In the genomic region with DNA sequence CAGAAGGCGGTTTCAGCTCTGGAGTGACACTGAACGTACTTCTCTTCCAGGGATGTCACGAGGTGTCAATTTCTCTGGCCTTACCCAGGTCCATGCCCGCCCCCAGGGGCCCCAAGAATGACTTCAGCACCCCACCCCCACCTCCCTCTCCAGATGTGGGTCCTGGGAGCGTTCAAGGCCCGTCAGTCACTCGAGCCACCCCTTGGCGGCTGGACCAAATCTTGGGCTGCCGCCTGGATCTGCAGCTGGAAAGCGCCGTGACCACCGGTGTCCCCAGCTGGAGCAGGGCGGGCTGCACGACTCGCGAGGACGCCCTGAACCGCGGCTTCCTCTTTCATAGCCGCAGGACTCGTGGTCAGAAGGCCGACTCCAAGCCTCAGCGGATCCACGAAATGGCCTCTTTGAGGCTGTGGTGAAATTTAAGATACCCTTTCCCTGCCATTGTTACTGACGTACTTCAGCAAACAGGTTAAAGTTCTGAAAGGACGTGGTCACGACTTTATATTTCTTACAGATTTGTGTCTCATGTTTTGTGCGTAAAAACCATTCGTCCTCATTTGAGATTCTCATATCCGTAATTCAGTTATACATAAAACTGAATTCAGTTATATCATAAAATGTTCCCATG, we compare ENCODE assay signal across 8 cellular contexts. TPM values are rescaled to one million over a fixed set of nuclear protein-coding genes. Genes with fewer than 3 reads are reported as not detected.
DNase-seq lines count a peak whose midpoint lies in the region; ATAC-seq and TF ChIP-seq lines count a peak whose summit lies in the region.

No MANE protein-coding gene starts in this region.

- peak overlapping the region; percentile 79 for H3K4me2 ChIP-seq in neural progenitor cell

- H3K4me1 ChIP-seq in gastroesophageal sphincter (peaks cover 0 to 20% (median 7%) of the 10 kb centered on the region in 3 donors), neural progenitor cell (peaks cover 9% of the 10 kb centered on the region), testis (no peaks in the 10 kb centered on the region)

- WGBS in gastroesophageal sphincter (ENCODE audit: low coverage in 1 of 2), 2 donors: 1 to 2% methylated on average over 11 to 13 of the region's 30 CpGs
- WGBS in testis, 2 donors: 5% methylated on average over 10 to 21 of the region's 30 CpGs

- H3K27me3 Mint-ChIP-seq in IgD-negative memory B cell (no peaks in the 10 kb centered on the region), neural progenitor cell (ENCODE audit: insufficient read depth, low read depth) (no peaks in the 10 kb centered on the region)
- no peaks in the 10 kb centered on the region for H3K27me3 Mint-ChIP-seq in activated naive CD4-positive, alpha-beta T cell treated with anti-CD3 and anti-CD28 coated beads, Interleukin-2, amount 10 ng/mL, durations not matched to agents 7 days and 5 days

- peak overlapping the region; percentile 90 to 95 (median 95) for H3K27ac Mint-ChIP-seq in IgD-negative memory B cell
- H3K27ac Mint-ChIP-seq in activated naive CD4-positive, alpha-beta T cell treated with anti-CD3 and anti-CD28 coated beads, Interleukin-2, amount 10 ng/mL, durations not matched to agents 7 days and 5 days: peak overlapping the region; percentile 88
- H3K27ac Mint-ChIP-seq in neural progenitor cell: no peak overlapping the region

- H3K9me3 ChIP-seq in gastroesophageal sphincter (no peaks in the 10 kb centered on the region), neural progenitor cell (ENCODE audit: low read depth) (no peaks in the 10 kb centered on the region), testis (no peaks in the 10 kb centered on the region)

- peak overlapping the region; percentile 27 for H2AFZ ChIP-seq in neural progenitor cell (replicated peaks)

- TF ChIP-seq POLR2A in gastroesophageal sphincter (IDR thresholded peaks at IDR 0.05) (no peak), testis (IDR thresholded peaks at IDR 0.05) (no peak)

- H3K4me3 ChIP-seq in gastroesophageal sphincter: peak overlapping the region; percentile 46 to 61
- H3K4me3 ChIP-seq in neural progenitor cell: peak overlapping the region; percentile 53
- H3K4me3 ChIP-seq in testis: peak overlapping the region; percentile 65 to 71

- peaks cover 21% of the 10 kb centered on the region for H3F3A ChIP-seq in neural progenitor cell (ENCODE audit: low read depth)

- H3K36me3 ChIP-seq in gastroesophageal sphincter (peaks cover 0 to 4% of the 10 kb centered on the region in 2 donors), neural progenitor cell (no peaks in the 10 kb centered on the region), testis (ENCODE audit: low read depth, missing control alignments) (no peaks in the 10 kb centered on the region)

- H3K36me3 Mint-ChIP-seq in IgD-negative memory B cell (no peaks in the 10 kb centered on the region), neural progenitor cell (no peaks in the 10 kb centered on the region)
- peaks cover 18% of the 10 kb centered on the region for H3K36me3 Mint-ChIP-seq in activated naive CD4-positive, alpha-beta T cell treated with anti-CD3 and anti-CD28 coated beads, Interleukin-2, amount 10 ng/mL, durations not matched to agents 7 days and 5 days

- CTCF ChIA-PET in activated naive CD4-positive, alpha-beta T cell treated with anti-CD3 and anti-CD28 coated beads, Interleukin-2, amount 10 ng/mL, durations not matched to agents 7 days and 5 days (lab: Charles Lee): interaction anchor here (0.7 to 5.0 kb wide), 18 partner anchors 10 to 274 kb away, joined by 3 to 79 read pairs (median 5); a partner anchor contains a TSS

- H3K4me3 Mint-ChIP-seq in IgD-negative memory B cell: peak overlapping the region; percentile 93 to 100 (median 98)
- peak overlapping the region; percentile 83 for H3K4me3 Mint-ChIP-seq in activated naive CD4-positive, alpha-beta T cell treated with anti-CD3 and anti-CD28 coated beads, Interleukin-2, amount 10 ng/mL, durations not matched to agents 7 days and 5 days
- peak overlapping the region; percentile 86 for H3K4me3 Mint-ChIP-seq in neural progenitor cell

- peak; percentile 17 for DNase-seq in DMS79 (lab: John Stamatoyannopoulos, UW)
- peak; percentile 66 to 79 for DNase-seq in SHP77 (lab: John Stamatoyannopoulos, UW)
- peak; percentile 64 for DNase-seq in activated naive CD4-positive, alpha-beta T cell treated with anti-CD3 and anti-CD28 coated beads, Interleukin-2, amount 10 ng/mL, durations not matched to agents 7 days and 5 days
- DNase-seq in neural progenitor cell (ENCODE audit: low spot score): peak; percentile 72
- DNase-seq in testis: peak; percentile 70

- H3K9ac ChIP-seq in neural progenitor cell: no peak overlapping the region

- peaks cover 27 to 51% (median 30%) of the 10 kb centered on the region in 3 donors for H3K4me1 Mint-ChIP-seq in IgD-negative memory B cell
- H3K4me1 Mint-ChIP-seq in activated naive CD4-positive, alpha-beta T cell treated with anti-CD3 and anti-CD28 coated beads, Interleukin-2, amount 10 ng/mL, durations not matched to agents 7 days and 5 days: peaks cover 27% of the 10 kb centered on the region
- H3K4me1 Mint-ChIP-seq in neural progenitor cell: peaks cover 5% of the 10 kb centered on the region

- H4K20me1 ChIP-seq in neural progenitor cell (ENCODE audit: low read depth): no peaks in the 10 kb centered on the region

- TF ChIP-seq CTCF in gastroesophageal sphincter (IDR thresholded peaks at IDR 0.05): peak in 1 of 4 experiments; percentile 13
- TF ChIP-seq CTCF in neural progenitor cell (IDR thresholded peaks at IDR 0.05): no peak
- TF ChIP-seq CTCF in testis (IDR thresholded peaks at IDR 0.05): no peak

- peak; percentile 50 for ATAC-seq in GM21717 (IDR thresholded peaks at IDR 0.05; ENCODE audit: unreplicated experiment)
- ATAC-seq in gastroesophageal sphincter: peak; percentile 74

- H3K79me2 ChIP-seq in neural progenitor cell (ENCODE audit: low read depth): no peaks in the 10 kb centered on the region

- TF ChIP-seq EP300 in gastroesophageal sphincter (IDR thresholded peaks at IDR 0.05): no peak

- H3K27ac ChIP-seq in gastroesophageal sphincter (peak overlapping the region; percentile 73 to 93 (median 90)), neural progenitor cell (no peak overlapping the region), testis (peak overlapping the region; percentile 84 to 97)

- no peaks in the 10 kb centered on the region for H3K27me3 ChIP-seq in gastroesophageal sphincter
- no peaks in the 10 kb centered on the region for H3K27me3 ChIP-seq in neural progenitor cell
- H3K27me3 ChIP-seq in testis: no peaks in the 10 kb centered on the region

- intact Hi-C loops in testis (cut with DNase I; ENCODE audit: low total_unique reads): no loop called here

- H3K9me3 Mint-ChIP-seq in IgD-negative memory B cell (no peaks in the 10 kb centered on the region), neural progenitor cell (no peaks in the 10 kb centered on the region)
- H3K9me3 Mint-ChIP-seq in activated naive CD4-positive, alpha-beta T cell treated with anti-CD3 and anti-CD28 coated beads, Interleukin-2, amount 10 ng/mL, durations not matched to agents 7 days and 5 days: no peaks in the 10 kb centered on the region

RNA-seq across cellular contexts. Expression of a gene that starts 29.3 kb away (rescaled TPM):
- 23.7 TPM for polyA plus RNA-seq in IgD-negative memory B cell
- 10 to 100 TPM in 1 of 4 donors, 1 to 10 TPM in 3; 6.1 to 10.4 (median 8.2) TPM for total RNA-seq in gastroesophageal sphincter
- 0.25 and 0.30 TPM in 2 replicates for total RNA-seq in neural progenitor cell (ENCODE audit: low replicate concordance)
- total RNA-seq in testis: 1 to 10 TPM; 5.3 to 9.1 TPM
- polyA plus RNA-seq in testis (ENCODE audit: insufficient read depth, low read depth, low replicate concordance): 3.2 TPM

Comparison
In these comparisons a context has a peak if more than half of its experiments do, and no peak if none do; other contexts are left out.
1. DNase-seq: peak in every context shown above with its lines; median percentile 72 in SHP77; 72 in neural progenitor cell; 70 in testis; 64 in activated naive CD4-positive, alpha-beta T cell treated with anti-CD3 and anti-CD28 coated beads, Interleukin-2, amount 10 ng/mL, durations not matched to agents 7 days and 5 days; 17 in DMS79.